ENCODE assay signal across 9 cellular contexts in genomic region chr7:123916240-123916724, GRCh38. TPM values are rescaled to one million over a fixed set of nuclear protein-coding genes. Genes with fewer than 3 reads are reported as not detected.
DNase-seq lines count a peak whose midpoint lies in the region; ATAC-seq and TF ChIP-seq lines count a peak whose summit lies in the region.
"Had no signal": no experiment of that assay in that cellular context is flagged by ENCODE, and none has a peak within 500 bp of the region (broad histone marks: within the 10 kb centered on the region; RNA-seq: fewer than 3 reads in every experiment).

No MANE protein-coding gene starts in this region.

- H3K36me3 ChIP-seq in lung (ENCODE audit: control insufficient read depth in 2 of 2, insufficient read depth in 2 of 2, low read length in 2 of 2) = no peaks in the 10 kb centered on the region
- no peaks in the 10 kb centered on the region for H3K36me3 ChIP-seq in aorta (ENCODE audit: control insufficient read depth in 1 of 2, insufficient read depth in 2 of 2, low read length in 1 of 2)

- H3K4me1 Mint-ChIP-seq in WTC11 = peaks cover 13% of the 10 kb centered on the region

- no peaks in the 10 kb centered on the region for H3K27me3 Mint-ChIP-seq in WTC11 (ENCODE audit: low read depth)

- no peaks in the 10 kb centered on the region for H3K36me3 Mint-ChIP-seq in WTC11

- no peak overlapping the region for H3K4me3 ChIP-seq in lung
- no peak overlapping the region for H3K4me3 ChIP-seq in aorta (ENCODE audit: low read length in 2 of 2)

- no peak overlapping the region for H3K27ac Mint-ChIP-seq in WTC11

- intact Hi-C loops in aorta (cut with DNase I) = no loop called here

- H3K4me1 ChIP-seq in lung (ENCODE audit: control insufficient read depth in 2 of 2, insufficient read depth in 2 of 2, low read length in 2 of 2) (no peaks in the 10 kb centered on the region), aorta (ENCODE audit: control insufficient read depth in 1 of 2, insufficient read depth in 2 of 2, low read length in 2 of 2) (no peaks in the 10 kb centered on the region)

- H3K27me3 ChIP-seq in lung (ENCODE audit: control insufficient read depth, insufficient read depth) (no peaks in the 10 kb centered on the region), aorta (ENCODE audit: control insufficient read depth in 1 of 2, insufficient read depth in 2 of 2, low read length in 1 of 2) (no peaks in the 10 kb centered on the region)

- 36 to 41% methylated on average over 2 of the region's 2 CpGs for WGBS in lung, 2 donors
- WGBS in aorta, 2 donors = 37 to 39% methylated on average over 2 of the region's 2 CpGs

- H3K9me3 ChIP-seq in lung (ENCODE audit: control insufficient read depth in 2 of 2, insufficient read depth in 1 of 2, low read length in 1 of 2) (no peaks in the 10 kb centered on the region), aorta (ENCODE audit: control insufficient read depth, low read length) (no peaks in the 10 kb centered on the region)

- peak; percentile 98 for ATAC-seq in WTC11
- peak; percentile 47 for ATAC-seq in lung (ENCODE audit: insufficient read depth, low FRiP score)
- no peak for ATAC-seq in HG03095 (IDR thresholded peaks at IDR 0.05; ENCODE audit: unreplicated experiment)
- ATAC-seq in HG03520 (IDR thresholded peaks at IDR 0.05; ENCODE audit: unreplicated experiment) = no peak
- no peak for ATAC-seq in aorta (ENCODE audit: low FRiP score)

- H3K4me3 Mint-ChIP-seq in WTC11 = no peak overlapping the region

- CTCF ChIA-PET in WTC11 (lab: Charles Lee) = interaction anchor here (0.6 to 0.9 kb wide), 2 partner anchors 215 to 306 kb away, joined by 3 read pairs; no protein-coding TSS in a partner anchor

- POLR2A ChIA-PET in WTC11 (lab: Charles Lee) = no interaction called here

- DNase-seq in Daoy (ENCODE audit: low read depth) = peak; percentile 27
- DNase-seq in HT-29 (ENCODE audit: low spot score) = peak; percentile 89
- no peak for DNase-seq in WTC11 (ENCODE audit: low spot score)
- DNase-seq in lung (ENCODE audit: low spot score) = no peak
- DNase-seq in aorta = no peak
- no peak for DNase-seq in stimulated activated naive CD4-positive, alpha-beta T cell (lab: John Stamatoyannopoulos, UW)

- TF ChIP-seq CTCF in WTC11 (IDR thresholded peaks at IDR 0.05) (no peak), lung (IDR thresholded peaks at IDR 0.05; ENCODE audit: control extremely low read depth, extremely low read depth) (no peak)

- H3K27ac ChIP-seq in lung (ENCODE audit: low read depth in 1 of 2, low read length in 1 of 2) = no peak overlapping the region
- no peak overlapping the region for H3K27ac ChIP-seq in aorta (ENCODE audit: low read depth in 1 of 2, low read length in 2 of 2)
- H3K27ac ChIP-seq: HL-60 had no signal

- peaks cover 3% of the 10 kb centered on the region for H3K9me3 Mint-ChIP-seq in WTC11

TF ChIP-seq in WTC11, 78 proteins besides CTCF, POLR2A, EP300 and RAD21:
- TF ChIP-seq E2F5 (CRISPR knock-in tag; IDR thresholded peaks at IDR 0.05) (no peak), ATF6 (CRISPR knock-in tag; IDR thresholded peaks at IDR 0.05) (no peak)

RNA-seq across cellular contexts. Expression of gene SPAM1, which starts 8.8 kb away (rescaled TPM):
- not detected in 2 replicates for total RNA-seq in Daoy (2014; rRNA removed; shearing (Covaris generic))
- not detected in 2 replicates for total RNA-seq in HT-29 (2014; rRNA removed; shearing (Covaris generic))
- total RNA-seq in WTC11 (2021) (not detected in 3 replicates), lung (not detected), aorta (not detected)
- polyA plus RNA-seq in lung (not detected), aorta (not detected)

Comparison
In these comparisons a context has a peak if more than half of its experiments do, and no peak if none do; other contexts are left out.
1. DNase-seq: peak in Daoy (single experiment) and HT-29 (single experiment); none in WTC11 (single experiment), lung (single experiment), aorta (0 of 2) and stimulated activated naive CD4-positive, alpha-beta T cell (0 of 6).
2. ATAC-seq: peak in WTC11 (single experiment) and lung (single experiment); none in HG03095 (single experiment), HG03520 (single experiment) and aorta (single experiment).